1 cellular context compared by ENCODE assay signal in genomic region chr5:45507174-45507573, GRCh38.
TF ChIP-seq lines count a peak whose summit lies in the region.

No MANE protein-coding gene starts in this region.

TF ChIP-seq in H1, 55 proteins besides CTCF, POLR2A, EP300 and RAD21 (continued from another document):
- no peak for TF ChIP-seq CHD7 (IDR thresholded peaks at IDR 0.05; ENCODE audit: insufficient replicate concordance, low read length)
- TF ChIP-seq SP1 (IDR thresholded peaks at IDR 0.05; ENCODE audit: low read depth, low read length), result no peak
- no peak for TF ChIP-seq KDM4A (IDR thresholded peaks at IDR 0.05; ENCODE audit: low read depth, low read length, severe bottlenecking)
- TF ChIP-seq CHD2 (IDR thresholded peaks at IDR 0.05; ENCODE audit: low read length), result no peak
- no peak for TF ChIP-seq RNF2 (IDR thresholded peaks at IDR 0.05; ENCODE audit: borderline replicate concordance, low read depth, low read length, missing control alignments, poor library complexity, severe bottlenecking)
- TF ChIP-seq USF2 (IDR thresholded peaks at IDR 0.05; ENCODE audit: low read length), result no peak
- TF ChIP-seq RBBP5 (IDR thresholded peaks at IDR 0.05; ENCODE audit: borderline replicate concordance, low read depth, low read length), result no peak
- TF ChIP-seq ATF3 (IDR thresholded peaks at IDR 0.05; ENCODE audit: insufficient read depth, low read depth, low read length), result no peak
- no peak for TF ChIP-seq MAFK (IDR thresholded peaks at IDR 0.05; ENCODE audit: low read depth, low read length)
